ENCODE assay signal across 9 cellular contexts in the genomic region with DNA sequence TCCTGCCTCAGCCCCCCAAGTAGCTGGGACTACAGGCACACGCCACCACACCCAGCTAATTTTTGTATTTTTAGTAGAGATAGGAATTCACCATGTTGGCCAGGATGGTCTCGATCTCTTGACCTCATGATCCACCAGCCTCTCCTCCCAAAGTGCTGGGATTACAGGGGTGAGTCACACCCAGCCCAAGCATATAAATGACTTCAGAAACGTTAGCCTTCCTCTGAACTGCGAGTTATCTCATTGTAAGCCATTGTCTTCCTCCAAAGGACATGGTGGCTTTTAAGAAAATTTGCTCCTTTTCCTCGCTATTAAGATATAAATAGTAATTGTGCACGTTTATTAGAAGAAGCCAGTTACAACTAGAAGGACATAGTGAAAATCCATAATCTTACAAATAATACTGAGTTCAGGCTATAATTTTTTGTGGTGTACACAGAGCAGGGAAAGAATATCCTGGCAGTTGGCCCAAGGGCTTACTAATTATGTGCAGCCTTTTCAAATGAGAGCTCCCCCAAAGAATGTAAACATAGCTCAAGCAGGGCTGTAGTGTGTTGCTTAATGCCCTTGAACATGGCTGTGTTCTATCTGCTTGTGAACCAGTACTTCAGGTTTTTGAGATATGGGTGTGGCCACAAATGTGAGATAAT.
DNase-seq lines count a peak whose midpoint lies in the region; ATAC-seq and TF ChIP-seq lines count a peak whose summit lies in the region.
"Had no signal": no experiment of that assay in that cellular context is flagged by ENCODE, and none has a peak within 500 bp of the region (broad histone marks: within the 10 kb centered on the region; RNA-seq: fewer than 3 reads in every experiment).

No MANE protein-coding gene starts in this region.

- peak; percentile 96 for DNase-seq in HCEC 1CT
- peak; percentile 62 for DNase-seq in NCI-H2227 treated with DMSO at 0.1 percent for 48 hours (lab: John Stamatoyannopoulos, UW)
- DNase-seq in epidermal melanocyte (ENCODE audit: insufficient read length, low spot score): peak; percentile 30
- peak; percentile 71 for DNase-seq in retinal pigment epithelial cell (ENCODE audit: low read depth)
- no peak for DNase-seq in OCI-LY7 (ENCODE audit: low spot score)
- DNase-seq in MV-4-11 (lab: John Stamatoyannopoulos, UW): no peak

- no peaks in the 10 kb centered on the region for H3K36me3 ChIP-seq in OCI-LY7 (ENCODE audit: insufficient read depth, low read length)

- no peaks in the 10 kb centered on the region for H3K9me3 ChIP-seq in OCI-LY7 (ENCODE audit: low read length)

- no peaks in the 10 kb centered on the region for H3K4me1 ChIP-seq in OCI-LY7 (ENCODE audit: insufficient read depth, low read length, poor library complexity, severe bottlenecking)

- POLR2A ChIA-PET in OCI-LY7 (lab: Charles Lee): interaction anchor here (1.0 to 1.7 kb wide), 2 partner anchors 16 to 286 kb away, joined by 3 read pairs; no protein-coding TSS in a partner anchor

- no peak for TF ChIP-seq CTCF in retinal pigment epithelial cell (conservative IDR thresholded peaks at IDR 0.05; ENCODE audit: low read depth, low read length)
- no peak for TF ChIP-seq CTCF in OCI-LY7 (conservative IDR thresholded peaks at IDR 0.05; ENCODE audit: low read length)

- BruUV-seq in OCI-LY7 (replicated peaks; lab: Mats Ljungman, UMichigan): no TSS peak

- H2AFZ ChIP-seq in OCI-LY7 (ENCODE audit: low read length): no peak overlapping the region

- no peak overlapping the region for H3K27ac ChIP-seq in OCI-LY7 (ENCODE audit: low read depth, low read length, poor library complexity, severe bottlenecking)

- intact Hi-C loops in OCI-LY7 (cut with micrococcal nuclease; ENCODE audit: unreplicated experiment): no loop called here

- no peaks in the 10 kb centered on the region for H3K9me2 ChIP-seq in OCI-LY7 (ENCODE audit: insufficient read depth, low read length)

- CTCF ChIA-PET in OCI-LY7 (lab: Charles Lee; ENCODE audit: unreplicated experiment): no interaction called here

- H3K4me2 ChIP-seq in OCI-LY7 (ENCODE audit: low read length): no peak overlapping the region

- H3K4me3 ChIP-seq in retinal pigment epithelial cell (ENCODE audit: low read length) (no peak overlapping the region), OCI-LY7 (ENCODE audit: low read depth, low read length, poor library complexity, severe bottlenecking) (no peak overlapping the region)

- no peak for ATAC-seq in HG03025 (IDR thresholded peaks at IDR 0.05; ENCODE audit: low FRiP score, unreplicated experiment)
- no peak for ATAC-seq in HG03139 (IDR thresholded peaks at IDR 0.05; ENCODE audit: unreplicated experiment)
- ATAC-seq: Panc1 had no signal

- H4K20me1 ChIP-seq in OCI-LY7 (ENCODE audit: insufficient read depth, low read length): no peaks in the 10 kb centered on the region

- H3K79me2 ChIP-seq in OCI-LY7 (ENCODE audit: insufficient read depth, low read depth, low read length): no peaks in the 10 kb centered on the region

Comparison
In these comparisons a context has a peak if more than half of its experiments do, and no peak if none do; other contexts are left out.
1. DNase-seq: peak in HCEC 1CT (single experiment), NCI-H2227 treated with DMSO at 0.1 percent for 48 hours (single experiment), epidermal melanocyte (single experiment) and retinal pigment epithelial cell (single experiment); none in OCI-LY7 (single experiment) and MV-4-11 (single experiment).